8 cellular contexts compared by ENCODE assay signal in the genomic region with DNA sequence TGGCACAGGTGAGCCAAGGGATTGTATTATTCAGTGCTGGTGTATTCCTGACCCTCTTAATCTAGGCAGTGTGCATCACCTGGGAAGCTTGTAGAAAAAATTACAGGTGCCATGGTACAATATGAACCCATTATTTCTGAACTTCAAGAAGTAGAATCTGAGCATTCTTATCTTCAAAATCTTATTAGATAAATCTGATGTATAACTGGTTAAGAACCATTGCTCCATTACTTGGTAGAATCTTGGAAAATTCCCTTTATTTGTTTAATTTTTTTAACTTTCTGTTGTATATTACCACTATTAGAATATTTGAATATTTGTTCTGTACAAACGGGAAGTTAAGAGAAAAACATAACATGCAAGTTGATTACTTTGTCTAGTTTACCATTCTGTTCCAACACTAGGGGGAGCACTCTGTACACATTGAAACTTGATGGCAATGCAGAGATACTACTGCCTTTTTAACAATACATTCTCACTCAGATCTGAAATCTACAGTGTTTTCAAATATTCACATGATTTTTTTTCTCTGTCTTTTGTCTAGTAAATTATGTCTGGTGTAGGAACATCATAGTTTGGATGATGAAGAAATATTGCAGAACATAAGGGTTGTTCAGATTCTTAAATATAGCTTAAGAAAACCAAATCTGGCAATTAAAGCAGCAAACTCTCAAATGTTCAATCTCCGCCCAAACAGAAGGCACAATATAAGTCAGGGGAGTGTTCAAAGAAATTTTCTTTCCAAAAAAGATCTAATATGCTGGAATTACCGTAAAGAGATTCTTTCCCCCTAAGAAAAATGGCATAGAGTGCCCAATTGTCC.
A peak's percentile ranks its signal among the peaks of the same experiment; 100 is the strongest.
DNase-seq lines count a peak whose midpoint lies in the region; ATAC-seq and TF ChIP-seq lines count a peak whose summit lies in the region.

No MANE protein-coding gene starts in this region.

- ATAC-seq in CD8-positive, alpha-beta T cell, result peak; percentile 55
- ATAC-seq in GM19324 (IDR thresholded peaks at IDR 0.05; ENCODE audit: low FRiP score, unreplicated experiment), result no peak

- H3K9me3 Mint-ChIP-seq in CD8-positive, alpha-beta T cell, result no peaks in the 10 kb centered on the region
- H3K9me3 Mint-ChIP-seq in immature natural killer cell, result no peaks in the 10 kb centered on the region

- peaks cover 8% of the 10 kb centered on the region for H3K4me1 Mint-ChIP-seq in CD8-positive, alpha-beta T cell (ENCODE audit: low read depth)
- H3K4me1 Mint-ChIP-seq in immature natural killer cell, result peaks cover 14 to 16% of the 10 kb centered on the region in 2 donors

- DNase-seq in CD8-positive, alpha-beta T cell, result peak in 1 of 7 experiments; percentile 17
- DNase-seq in HAP-1 (ENCODE audit: low spot score in 2 of 2) (peak; percentile 38 to 43), NCI-H460 (ENCODE audit: extremely low read depth, low read depth) (peak; percentile 48), astrocyte of the hippocampus (ENCODE audit: low read depth, low spot score) (peak; percentile 73), immature natural killer cell (peak; percentile 26 to 39 (median 38)), testis (no peak), ecto neural progenitor cell (ENCODE audit: low spot score) (no peak)

- H3K27me3 ChIP-seq in CD8-positive, alpha-beta T cell (ENCODE audit: insufficient read depth, low read length), result no peaks in the 10 kb centered on the region
- H3K27me3 ChIP-seq in HAP-1 (ENCODE audit: low read depth) (no peaks in the 10 kb centered on the region), testis (no peaks in the 10 kb centered on the region)

- peak; percentile 88 for TF ChIP-seq CTCF in CD8-positive, alpha-beta T cell (IDR thresholded peaks at IDR 0.05)
- TF ChIP-seq CTCF in testis (IDR thresholded peaks at IDR 0.05), result peak; percentile 45 to 80 (median 64)

- POLR2A ChIA-PET in CD8-positive, alpha-beta T cell (lab: Charles Lee), result interaction anchor here (0.7 kb wide), 1 partner anchor 420 kb away, joined by 3 read pairs; no protein-coding TSS in a partner anchor

- CTCF ChIA-PET in CD8-positive, alpha-beta T cell (lab: Charles Lee), result interaction anchor here (0.6 to 3.5 kb wide), 10 partner anchors 10 to 649 kb away, joined by 3 to 23 read pairs (median 4); no protein-coding TSS in a partner anchor

- in situ Hi-C loops in HAP-1 (cut with MboI; ENCODE audit: low sequenced_read_pairs), result no loop called here

- no peaks in the 10 kb centered on the region for H3K9me3 ChIP-seq in CD8-positive, alpha-beta T cell (ENCODE audit: low read length)
- H3K9me3 ChIP-seq in HAP-1 (no peaks in the 10 kb centered on the region), testis (no peaks in the 10 kb centered on the region)

- WGBS in testis, 2 donors, result 70 to 73% methylated on average over 3 of the region's 3 CpGs

- peaks cover 39% of the 10 kb centered on the region for H3K36me3 ChIP-seq in CD8-positive, alpha-beta T cell (ENCODE audit: insufficient read depth, low read length)
- H3K36me3 ChIP-seq in HAP-1 (replicated peaks) (peaks cover 20% of the 10 kb centered on the region), testis (ENCODE audit: low read depth, missing control alignments) (no peaks in the 10 kb centered on the region)

- peak overlapping the region; percentile 14 for H3K27ac Mint-ChIP-seq in CD8-positive, alpha-beta T cell
- peak overlapping the region in 1 of 6 donors; percentile 8 for H3K27ac Mint-ChIP-seq in immature natural killer cell

- H3K36me3 Mint-ChIP-seq in CD8-positive, alpha-beta T cell, result peaks cover 72% of the 10 kb centered on the region
- H3K36me3 Mint-ChIP-seq in immature natural killer cell, result peaks cover 12 to 32% (median 26%) of the 10 kb centered on the region in 3 donors

- H3K27ac ChIP-seq in CD8-positive, alpha-beta T cell (ENCODE audit: low read depth, low read length), result no peak overlapping the region
- H3K27ac ChIP-seq in testis, result no peak overlapping the region

- H3K4me3 ChIP-seq in CD8-positive, alpha-beta T cell (ENCODE audit: low read depth, low read length), result no peak overlapping the region
- no peak overlapping the region for H3K4me3 ChIP-seq in HAP-1
- H3K4me3 ChIP-seq in testis, result no peak overlapping the region

- intact Hi-C loops in CD8-positive, alpha-beta T cell (cut with DNase I, micrococcal nuclease), result loop anchor here (1.0 to 10.0 kb wide), 2 partner anchors 649 to 751 kb away; no protein-coding TSS in a partner anchor
- intact Hi-C loops in testis (cut with DNase I; ENCODE audit: low total_unique reads), result no loop called here

- H3K27me3 Mint-ChIP-seq in CD8-positive, alpha-beta T cell (ENCODE audit: low read depth), result no peaks in the 10 kb centered on the region
- H3K27me3 Mint-ChIP-seq in immature natural killer cell (ENCODE audit: low read depth in 3 of 3), result peaks cover 0 to 2% (median 1%) of the 10 kb centered on the region in 3 donors

- no peaks in the 10 kb centered on the region for H3K4me1 ChIP-seq in CD8-positive, alpha-beta T cell (ENCODE audit: insufficient read depth, low read length)
- peaks cover 8% of the 10 kb centered on the region for H3K4me1 ChIP-seq in HAP-1
- no peaks in the 10 kb centered on the region for H3K4me1 ChIP-seq in testis

- no peak overlapping the region for H3K4me3 Mint-ChIP-seq in CD8-positive, alpha-beta T cell
- no peak overlapping the region for H3K4me3 Mint-ChIP-seq in immature natural killer cell

- TF ChIP-seq POLR2A in testis (IDR thresholded peaks at IDR 0.05), result no peak

Comparison
In these comparisons a context has a peak if more than half of its experiments do, and no peak if none do; other contexts are left out.
1. DNase-seq: peak in HAP-1 (2 of 2), NCI-H460 (single experiment), astrocyte of the hippocampus (single experiment) and immature natural killer cell (3 of 3); none in testis (single experiment) and ecto neural progenitor cell (single experiment).